ENCODE assay signal across 9 cellular contexts in genomic region chr12:105053116-105053572, GRCh38. TPM values are rescaled to one million over a fixed set of nuclear protein-coding genes. Genes with fewer than 3 reads are reported as not detected.
A peak's percentile ranks its signal among the peaks of the same experiment; 100 is the strongest.
DNase-seq lines count a peak whose midpoint lies in the region; ATAC-seq and TF ChIP-seq lines count a peak whose summit lies in the region.
"Had no signal": no experiment of that assay in that cellular context is flagged by ENCODE, and none has a peak within 500 bp of the region (broad histone marks: within the 10 kb centered on the region; RNA-seq: fewer than 3 reads in every experiment).

No MANE protein-coding gene starts in this region.

- H3K4me1 Mint-ChIP-seq in CD8-positive, alpha-beta memory T cell: peaks cover 0 to 5% (median 0%) of the 10 kb centered on the region in 3 donors
- H3K4me1 Mint-ChIP-seq in activated naive CD8-positive, alpha-beta T cell treated with anti-CD3 and anti-CD28 coated beads, Interleukin-2, amount 50 U/mL, for 24 hours: peaks cover 5% of the 10 kb centered on the region

- CTCF ChIA-PET in CD8-positive, alpha-beta memory T cell (lab: Charles Lee): interaction anchor here (0.7 to 6.3 kb wide), 7 partner anchors 14 to 837 kb away, joined by 3 to 70 read pairs (median 5); partner anchors contain the start of gene TXNRD1

- intact Hi-C loops in left ventricle myocardium inferior (cut with micrococcal nuclease): loop anchor here (2.0 kb wide), 1 partner anchor 670 kb away; no protein-coding TSS in a partner anchor

- H3K4me3 Mint-ChIP-seq in CD8-positive, alpha-beta memory T cell: no peak overlapping the region
- no peak overlapping the region for H3K4me3 Mint-ChIP-seq in activated naive CD8-positive, alpha-beta T cell treated with anti-CD3 and anti-CD28 coated beads, Interleukin-2, amount 50 U/mL, for 24 hours

- peaks cover 0 to 7% of the 10 kb centered on the region in 2 donors for H3K27me3 Mint-ChIP-seq in CD8-positive, alpha-beta memory T cell
- peaks cover 3% of the 10 kb centered on the region for H3K27me3 Mint-ChIP-seq in activated naive CD8-positive, alpha-beta T cell treated with anti-CD3 and anti-CD28 coated beads, Interleukin-2, amount 50 U/mL, for 24 hours

- TF ChIP-seq CTCF in left ventricle myocardium inferior (IDR thresholded peaks at IDR 0.05; ENCODE audit: borderline replicate concordance): peak; percentile 95

- H3K9me3 ChIP-seq in CD8-positive, alpha-beta memory T cell (ENCODE audit: low read length): no peaks in the 10 kb centered on the region
- peaks cover 18% of the 10 kb centered on the region for H3K9me3 ChIP-seq in left ventricle myocardium inferior (replicated peaks)

- H3K4me3 ChIP-seq in CD8-positive, alpha-beta memory T cell (ENCODE audit: low read length): no peak overlapping the region
- no peak overlapping the region for H3K4me3 ChIP-seq in left ventricle myocardium inferior

- H3K36me3 ChIP-seq in CD8-positive, alpha-beta memory T cell (ENCODE audit: insufficient read depth, low read length): no peaks in the 10 kb centered on the region
- peaks cover 41% of the 10 kb centered on the region for H3K36me3 ChIP-seq in left ventricle myocardium inferior

- no peak for TF ChIP-seq POLR2A in GM18505 (IDR thresholded peaks at IDR 0.05; ENCODE audit: borderline replicate concordance, extremely low read depth, insufficient read depth, insufficient read length)

- H3K27ac ChIP-seq in CD8-positive, alpha-beta memory T cell (ENCODE audit: low read depth, low read length): no peak overlapping the region
- no peak overlapping the region for H3K27ac ChIP-seq in left ventricle myocardium inferior (replicated peaks)

- H3K36me3 Mint-ChIP-seq in CD8-positive, alpha-beta memory T cell: peaks cover 0 to 15% (median 3%) of the 10 kb centered on the region in 3 donors
- H3K36me3 Mint-ChIP-seq in activated naive CD8-positive, alpha-beta T cell treated with anti-CD3 and anti-CD28 coated beads, Interleukin-2, amount 50 U/mL, for 24 hours (ENCODE audit: low read depth): no peaks in the 10 kb centered on the region

- peak; percentile 52 to 80 (median 60) for DNase-seq in CD8-positive, alpha-beta memory T cell
- DNase-seq in NCI-H146 (lab: John Stamatoyannopoulos, UW) (peak; percentile 61), SW480 (ENCODE audit: low spot score) (peak; percentile 66), left ventricle myocardium inferior (peak; percentile 58), retina (peak; percentile 72)
- peak; percentile 66 for DNase-seq in activated naive CD8-positive, alpha-beta T cell treated with anti-CD3 and anti-CD28 coated beads, Interleukin-2, amount 50 U/mL, for 24 hours

- POLR2A ChIA-PET in CD8-positive, alpha-beta memory T cell (lab: Charles Lee): no interaction called here

- no peaks in the 10 kb centered on the region for H3K27me3 ChIP-seq in CD8-positive, alpha-beta memory T cell (ENCODE audit: insufficient read depth, low read length, poor library complexity, severe bottlenecking)
- no peaks in the 10 kb centered on the region for H3K27me3 ChIP-seq in left ventricle myocardium inferior (ENCODE audit: low read depth)

- H3K27ac Mint-ChIP-seq in CD8-positive, alpha-beta memory T cell: no peak overlapping the region
- no peak overlapping the region for H3K27ac Mint-ChIP-seq in activated naive CD8-positive, alpha-beta T cell treated with anti-CD3 and anti-CD28 coated beads, Interleukin-2, amount 50 U/mL, for 24 hours
- H3K27ac Mint-ChIP-seq: IgD-negative memory B cell had no signal

- H3K9me3 Mint-ChIP-seq in CD8-positive, alpha-beta memory T cell: peaks cover 0 to 12% (median 9%) of the 10 kb centered on the region in 5 donors
- peaks cover 21% of the 10 kb centered on the region for H3K9me3 Mint-ChIP-seq in activated naive CD8-positive, alpha-beta T cell treated with anti-CD3 and anti-CD28 coated beads, Interleukin-2, amount 50 U/mL, for 24 hours

- H3K4me1 ChIP-seq in CD8-positive, alpha-beta memory T cell (ENCODE audit: insufficient read depth, low read length): no peaks in the 10 kb centered on the region
- H3K4me1 ChIP-seq in left ventricle myocardium inferior: no peaks in the 10 kb centered on the region

- ATAC-seq in GM21786 (IDR thresholded peaks at IDR 0.05; ENCODE audit: unreplicated experiment): peak; percentile 68
- ATAC-seq in activated naive CD8-positive, alpha-beta T cell treated with anti-CD3 and anti-CD28 coated beads, Interleukin-2, amount 50 U/mL, for 24 hours: peak; percentile 54
- ATAC-seq in GM18505 (IDR thresholded peaks at IDR 0.05; ENCODE audit: unreplicated experiment): no peak

RNA-seq across cellular contexts. Expression of gene ALDH1L2, which starts 31.1 kb away (rescaled TPM):
- under 1 TPM; 0.69 to 0.72 TPM for total RNA-seq in CD8-positive, alpha-beta memory T cell
- not detected for polyA plus RNA-seq in CD8-positive, alpha-beta memory T cell
- total RNA-seq in left ventricle myocardium inferior: 3.0 TPM

RNA-seq across cellular contexts. Expression of gene WASHC4, which starts 54.4 kb away (rescaled TPM):
- 10 to 100 TPM; 34.3 to 37.8 TPM for total RNA-seq in CD8-positive, alpha-beta memory T cell
- 24.6 TPM for polyA plus RNA-seq in CD8-positive, alpha-beta memory T cell
- total RNA-seq in left ventricle myocardium inferior: 23.5 TPM
